In the genomic region with DNA sequence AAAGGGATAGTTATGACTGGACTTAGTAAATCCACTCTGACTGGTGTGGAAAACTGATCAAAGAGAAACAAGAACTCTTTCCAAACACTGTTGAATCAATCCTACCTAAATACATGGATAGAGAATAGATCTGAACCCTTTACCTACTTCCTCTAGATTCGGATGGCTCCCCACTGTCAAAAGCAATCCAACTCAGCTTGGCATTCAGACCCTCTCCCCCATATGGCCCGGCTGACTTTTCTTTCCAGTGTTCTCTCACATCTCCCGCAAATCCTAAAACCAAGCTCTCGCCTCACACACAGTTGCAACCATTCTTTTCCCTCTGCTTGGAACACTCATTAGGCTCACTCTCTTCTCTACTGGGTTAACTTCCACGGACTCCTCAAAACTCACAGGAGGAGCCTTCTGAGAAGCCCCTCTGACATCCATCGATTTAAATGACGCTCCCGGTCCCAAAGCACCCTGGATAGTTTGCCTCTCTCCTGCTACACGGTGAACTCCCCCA, we compare ENCODE assay signal across 8 cellular contexts. TPM values are rescaled to one million over a fixed set of nuclear protein-coding genes. Genes with fewer than 3 reads are reported as not detected.
DNase-seq lines count a peak whose midpoint lies in the region; ATAC-seq, FAIRE-seq and TF ChIP-seq lines count a peak whose summit lies in the region.

No MANE protein-coding gene starts in this region.

- ATAC-seq in A549 (no peak; a peak in 3 of 6 replicates), GM23338 (peak; percentile 20), GM19023 (IDR thresholded peaks at IDR 0.05; ENCODE audit: unreplicated experiment) (no peak)
- no peak for ATAC-seq in activated T-cell treated with anti-CD3 and anti-CD28 coated beads, Interleukin-2, amount 50 U/mL, for 72 hours (replicated peaks in 1 of 2)

- DNase-seq in A549 (ENCODE audit: low read depth in 1 of 2, low spot score in 1 of 2) = no peak
- DNase-seq in GM23338 (ENCODE audit: low spot score) = peak; percentile 29
- peak; percentile 33 for DNase-seq in SW480 (ENCODE audit: low spot score)
- no peak for DNase-seq in tibial artery
- no peak for DNase-seq in NCI-H1105 (lab: John Stamatoyannopoulos, UW)
- DNase-seq in activated T-cell treated with anti-CD3 and anti-CD28 coated beads, Interleukin-2, amount 50 U/mL, for 72 hours = no peak

- no peak overlapping the region for H3K4me3 Mint-ChIP-seq in GM23338
- H3K4me3 Mint-ChIP-seq in activated T-cell treated with anti-CD3 and anti-CD28 coated beads, Interleukin-2, amount 50 U/mL, for 72 hours = no peak overlapping the region

- no peaks in the 10 kb centered on the region for H4K20me1 ChIP-seq in GM23338 (replicated peaks; ENCODE audit: insufficient read depth)

- FAIRE-seq in A549 (lab: Jason Lieb, UNC) = no peak

- peak overlapping the region; percentile 83; the same call in 1 of the 2 replicates for H3K9ac ChIP-seq in iPS-20b (ENCODE audit: low read depth, low read length)

- H3K9me3 ChIP-seq in A549 = 0 out of 3 replicates have a peak, but pooled peaks cover 3% of the 10 kb centered on the region
- no peaks in the 10 kb centered on the region for H3K9me3 ChIP-seq in iPS-20b (ENCODE audit: insufficient read depth, low read depth, low read length)
- no peaks in the 10 kb centered on the region for H3K9me3 ChIP-seq in tibial artery

- TF ChIP-seq RAD21 in A549 (conservative IDR thresholded peaks at IDR 0.05 in 1 of 2, IDR thresholded peaks at IDR 0.05 in 1 of 2) = no peak

- CTCF ChIA-PET in A549 (lab: Yijun Ruan, JAX) = interaction anchor here (0.9 to 5.6 kb wide), 9 partner anchors 17 to 1823 kb away, joined by 3 to 44 read pairs (median 8); no protein-coding TSS in a partner anchor

- peak overlapping the region; percentile 99 for H2AFZ ChIP-seq in GM23338

- H3K4me1 Mint-ChIP-seq in GM23338 = peaks cover 5% of the 10 kb centered on the region; the same call in 1 of the 3 replicates
- peaks cover 11% of the 10 kb centered on the region for H3K4me1 Mint-ChIP-seq in activated T-cell treated with anti-CD3 and anti-CD28 coated beads, Interleukin-2, amount 50 U/mL, for 72 hours (ENCODE audit: low read depth)

- peaks cover 28% of the 10 kb centered on the region for H3K79me2 ChIP-seq in GM23338 (replicated peaks; ENCODE audit: insufficient read depth)

- H3K4me3 ChIP-seq in A549 (peak overlapping the region; percentile 81), GM23338 (peak overlapping the region; percentile 99), iPS-20b (ENCODE audit: low read length) (peak overlapping the region; percentile 88), tibial artery (peak overlapping the region; percentile 87 to 98)

- TF ChIP-seq CTCF in A549 (IDR thresholded peaks at IDR 0.05) (no peak), GM23338 (conservative IDR thresholded peaks at IDR 0.05; ENCODE audit: low read depth in 2 of 2) (no peak), tibial artery (IDR thresholded peaks at IDR 0.05) (no peak)

- POLR2A ChIA-PET in A549 (lab: Yijun Ruan, JAX) = interaction anchor here (0.6 to 2.8 kb wide), 20 partner anchors 11 to 952 kb away, joined by 3 to 38 read pairs (median 5); partner anchors contain the start of genes ATG3, ATP6V1A, GTPBP8 and NAA50

- peaks cover 12% of the 10 kb centered on the region; the same call in 2 of the 3 replicates for H3K4me1 ChIP-seq in A549
- H3K4me1 ChIP-seq in GM23338 (ENCODE audit: insufficient read depth) = peaks cover 12% of the 10 kb centered on the region
- H3K4me1 ChIP-seq in iPS-20b (ENCODE audit: insufficient read depth, low read length) = peaks cover 7% of the 10 kb centered on the region; the same call in 1 of the 2 replicates
- H3K4me1 ChIP-seq in tibial artery = peaks cover 0 to 16% (median 10%) of the 10 kb centered on the region in 4 donors

- H3K27me3 Mint-ChIP-seq in GM23338 (ENCODE audit: insufficient read depth, low read depth, poor library complexity) = peaks cover 3% of the 10 kb centered on the region
- H3K27me3 Mint-ChIP-seq in activated T-cell treated with anti-CD3 and anti-CD28 coated beads, Interleukin-2, amount 50 U/mL, for 72 hours (ENCODE audit: low read depth) = peaks cover 18% of the 10 kb centered on the region

- H3K9me2 ChIP-seq in GM23338 (ENCODE audit: insufficient read depth) = no peaks in the 10 kb centered on the region

- no peaks in the 10 kb centered on the region for H3K36me3 ChIP-seq in GM23338 (ENCODE audit: insufficient read depth)
- H3K36me3 ChIP-seq in iPS-20b (ENCODE audit: insufficient read depth, low read depth, low read length) = no peaks in the 10 kb centered on the region
- H3K36me3 ChIP-seq in tibial artery = no peaks in the 10 kb centered on the region

- H3K27ac Mint-ChIP-seq in GM23338 = no peak overlapping the region
- H3K27ac Mint-ChIP-seq in activated T-cell treated with anti-CD3 and anti-CD28 coated beads, Interleukin-2, amount 50 U/mL, for 72 hours = no peak overlapping the region

- intact Hi-C loops in tibial artery (cut with DNase I; ENCODE audit: low total_unique reads) = loop anchor here (10.0 kb wide), 1 partner anchor 180 kb away; the partner anchor contains the start of gene USF3

- TF ChIP-seq EP300 in A549 (IDR thresholded peaks at IDR 0.05) = no peak

- no peaks in the 10 kb centered on the region; the same call in 1 of the 3 replicates for H3K9me3 Mint-ChIP-seq in GM23338
- no peaks in the 10 kb centered on the region for H3K9me3 Mint-ChIP-seq in activated T-cell treated with anti-CD3 and anti-CD28 coated beads, Interleukin-2, amount 50 U/mL, for 72 hours

- TF ChIP-seq POLR2A in A549 (IDR thresholded peaks at IDR 0.05; ENCODE audit: low read length) = no peak

- peaks cover 7% of the 10 kb centered on the region; the same call in 1 of the 2 replicates for H3F3A ChIP-seq in GM23338 (replicated peaks; ENCODE audit: low read depth)

- H3K4me2 ChIP-seq in A549 (peak overlapping the region; percentile 70), GM23338 (peak overlapping the region; percentile 97)

- H3K27ac ChIP-seq in A549 = peak overlapping the region; percentile 89 to 97
- peak overlapping the region; percentile 70; the same call in 1 of the 2 replicates for H3K27ac ChIP-seq in GM23338 (ENCODE audit: low read depth)
- H3K27ac ChIP-seq in iPS-20b (ENCODE audit: low read length) = no peak overlapping the region
- H3K27ac ChIP-seq in tibial artery = peak overlapping the region; percentile 66 to 88

- H3K27me3 ChIP-seq in GM23338 (ENCODE audit: insufficient read depth) = no peaks in the 10 kb centered on the region
- peaks cover 19% of the 10 kb centered on the region for H3K27me3 ChIP-seq in iPS-20b (ENCODE audit: insufficient read depth, low read length)
- no peaks in the 10 kb centered on the region for H3K27me3 ChIP-seq in tibial artery

- under 1% methylated on average over 9 of the region's 9 CpGs for WGBS in A549 (ENCODE audit: missing lambda C conversion rate)

- H3K36me3 Mint-ChIP-seq in GM23338 (ENCODE audit: low read depth) = peaks cover 8% of the 10 kb centered on the region; the same call in 1 of the 3 replicates
- H3K36me3 Mint-ChIP-seq in activated T-cell treated with anti-CD3 and anti-CD28 coated beads, Interleukin-2, amount 50 U/mL, for 72 hours (ENCODE audit: insufficient read depth in 2 of 2) = peaks cover 0 to 5% of the 10 kb centered on the region in 2 donors

TF ChIP-seq in A549, 52 proteins besides CTCF, POLR2A, EP300 and RAD21:
- TF ChIP-seq ZSCAN20 (CRISPR knock-in tag; IDR thresholded peaks at IDR 0.05) (no peak), HOXA7 (CRISPR knock-in tag; IDR thresholded peaks at IDR 0.05) (no peak), POLR2AphosphoS2 (conservative IDR thresholded peaks at IDR 0.05; ENCODE audit: low read length) (no peak), RCOR1 (IDR thresholded peaks at IDR 0.05; ENCODE audit: low read depth, low read length) (no peak), JUN (IDR thresholded peaks at IDR 0.05) (no peak), RNF2 (IDR thresholded peaks at IDR 0.05; ENCODE audit: borderline replicate concordance, low read depth) (no peak), RFX5 (IDR thresholded peaks at IDR 0.05) (no peak), CHD4 (IDR thresholded peaks at IDR 0.05; ENCODE audit: borderline replicate concordance) (no peak), FOXS1 (CRISPR knock-in tag; IDR thresholded peaks at IDR 0.05) (no peak)

TF ChIP-seq in GM23338, 12 proteins besides CTCF, POLR2A, EP300 and RAD21:
- TF ChIP-seq EZH2 (IDR thresholded peaks at IDR 0.05; ENCODE audit: low read depth, unreplicated experiment) (no peak), JUNB (IDR thresholded peaks at IDR 0.05; ENCODE audit: unreplicated experiment) (no peak), STAT1 (IDR thresholded peaks at IDR 0.05; ENCODE audit: unreplicated experiment) (no peak)

RNA-seq across cellular contexts. Expression of gene SPICE1, which starts 0.6 kb away (rescaled TPM):
- polyA plus RNA-seq in A549 (2011; rRNA removed) (13.2 and 16.1 TPM in 2 replicates), A549 (2017; fragmentation: RNase III; extraction: RNeasy Plus Mini Kit Qiagen cat#74134 plus additional on column Dnase treatment) (5.2 to 6.0 TPM (median 6.0 TPM) in 3 replicates), GM23338 (2016; fragmentation: Nextera tagmentation; extraction: Ambion mirVana) (6.1 and 8.5 TPM in 2 replicates)
- polyA plus RNA-seq in A549 (2012; cell fraction: cytosol; rRNA removed) = 3.0 and 3.8 TPM in 2 replicates
- polyA plus RNA-seq in A549 (2012; cell fraction: nucleus; rRNA removed) = 2.8 and 3.6 TPM in 2 replicates
- 11.6 and 12.0 TPM in 2 replicates for polyA minus RNA-seq in A549 (2011; rRNA and poly(A)+ RNA removed)
- 19.0 and 22.5 TPM in 2 replicates for total RNA-seq in GM23338 (2014; rRNA removed; shearing (Covaris generic))
- 10 to 100 TPM; 15.1 to 21.6 TPM for total RNA-seq in activated T-cell treated with anti-CD3 and anti-CD28 coated beads, Interleukin-2, amount 50 U/mL, for 72 hours

RNA-seq across cellular contexts. Expression of gene SIDT1, which starts 18.0 kb away (rescaled TPM):
- polyA plus RNA-seq in A549 (2011; rRNA removed) = 7.5 and 8.4 TPM in 2 replicates
- polyA plus RNA-seq in A549 (2012; cell fraction: cytosol; rRNA removed) = 3.5 and 3.8 TPM in 2 replicates
- 9.6 and 13.9 TPM in 2 replicates for polyA plus RNA-seq in A549 (2012; cell fraction: nucleus; rRNA removed)
- 0.25 to 0.43 TPM (median 0.25 TPM) in 3 replicates for polyA plus RNA-seq in A549 (2017; fragmentation: RNase III; extraction: RNeasy Plus Mini Kit Qiagen cat#74134 plus additional on column Dnase treatment)
- polyA minus RNA-seq in A549 (2011; rRNA and poly(A)+ RNA removed) = 17.8 and 18.3 TPM in 2 replicates
- 0.10 TPM in 1 of 2 replicates, not detected in the other for total RNA-seq in GM23338 (2014; rRNA removed; shearing (Covaris generic))
- polyA plus RNA-seq in GM23338 (2016; fragmentation: Nextera tagmentation; extraction: Ambion mirVana) = not detected in 2 replicates
- total RNA-seq in activated T-cell treated with anti-CD3 and anti-CD28 coated beads, Interleukin-2, amount 50 U/mL, for 72 hours = 10 to 100 TPM; 21.3 to 28.9 TPM

Comparison
In these comparisons a context has a peak if more than half of its experiments do, and no peak if none do; other contexts are left out.
1. DNase-seq: peak in GM23338 (single experiment) and SW480 (single experiment); none in A549 (0 of 2), tibial artery (0 of 2), NCI-H1105 (single experiment) and activated T-cell treated with anti-CD3 and anti-CD28 coated beads, Interleukin-2, amount 50 U/mL, for 72 hours (0 of 2).
2. RNA of gene SIDT1, which starts 18.0 kb away (total RNA-seq): 21.3 to 28.9 TPM in activated T-cell treated with anti-CD3 and anti-CD28 coated beads, Interleukin-2, amount 50 U/mL, for 72 hours; 0.10 TPM in GM23338; every median in the first group is over 10 times any median in the second.
3. Peak in every context shown above with its lines, with median percentiles within 50 percentile points of each other: H3K4me3 ChIP-seq.